ENCODE assay signal across 9 cellular contexts in the genomic region with DNA sequence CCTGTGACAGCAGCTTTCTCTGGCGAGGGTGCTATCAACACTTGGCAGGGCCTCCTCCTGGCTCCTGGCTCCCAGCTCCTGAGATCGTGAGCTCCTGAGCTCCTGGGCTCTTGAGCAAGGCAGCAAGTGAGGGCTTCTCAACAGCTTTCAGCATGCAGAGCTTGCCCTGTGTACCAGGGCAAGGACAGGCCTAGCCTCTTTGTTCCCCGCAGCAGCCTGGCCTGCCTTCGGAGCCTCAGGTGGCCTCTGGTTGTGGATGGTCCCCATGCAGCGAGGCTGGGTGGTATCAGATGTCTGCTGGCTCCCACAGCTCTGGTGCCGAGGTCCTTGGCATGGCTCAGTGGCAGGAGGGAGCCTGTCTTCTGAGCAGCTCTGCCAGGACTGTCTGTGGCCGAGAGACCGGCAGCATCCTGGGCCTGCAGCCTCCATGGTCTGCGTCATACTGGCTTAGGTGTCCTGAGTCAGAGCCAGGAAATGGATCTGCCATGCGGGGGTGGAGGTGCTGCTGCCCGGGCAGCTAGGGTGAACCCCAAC. TPM values are rescaled to one million over a fixed set of nuclear protein-coding genes. Genes with fewer than 3 reads are reported as not detected.
DNase-seq lines count a peak whose midpoint lies in the region; ATAC-seq and TF ChIP-seq lines count a peak whose summit lies in the region.
"Had no signal": no experiment of that assay in that cellular context is flagged by ENCODE, and none has a peak within 500 bp of the region (broad histone marks: within the 10 kb centered on the region; RNA-seq: fewer than 3 reads in every experiment).

No MANE protein-coding gene starts in this region.

- no peaks in the 10 kb centered on the region for H3K27me3 Mint-ChIP-seq in MCF 10A (ENCODE audit: insufficient read depth, unreplicated experiment)
- H3K27me3 Mint-ChIP-seq: central memory CD8-positive, alpha-beta T cell had no signal

- H3K27ac ChIP-seq in layer of hippocampus (ENCODE audit: low read depth, low read length) (peak overlapping the region; percentile 39), substantia nigra (ENCODE audit: low read depth, low read length, poor library complexity, severe bottlenecking) (peak overlapping the region; percentile 33)

- ATAC-seq in stimulated activated naive CD8-positive, alpha-beta T cell treated with anti-CD3 and anti-CD28 coated beads, Interleukin-15, Interleukin-2, amounts not matched to agents 100 U/mL and 50 U/mL, for 24 hours: no peak

- DNase-seq in HK-2 (ENCODE audit: unreplicated experiment) (peak; percentile 89), MCF 10A (ENCODE audit: unreplicated experiment) (peak; percentile 93), substantia nigra (lab: John Stamatoyannopoulos, UW) (peak in 7 of 49 donors; percentile 23 to 86 (median 43)), NCI-H187 (lab: John Stamatoyannopoulos, UW) (no peak), NOMO-1 (lab: John Stamatoyannopoulos, UW; ENCODE audit: unreplicated experiment in 2 of 2) (no peak)
- DNase-seq in activated CD4-positive, CD25-positive, alpha-beta regulatory T cell treated with anti-CD3 and anti-CD28 coated beads, Interleukin-2, amount 50 U/mL, for 72 hours: no peak
- no peak for DNase-seq in stimulated activated naive CD8-positive, alpha-beta T cell treated with anti-CD3 and anti-CD28 coated beads, Interleukin-15, Interleukin-2, amounts not matched to agents 100 U/mL and 50 U/mL, for 24 hours

- H3K4me3 Mint-ChIP-seq in MCF 10A (ENCODE audit: unreplicated experiment): no peak overlapping the region
- H3K4me3 Mint-ChIP-seq: central memory CD8-positive, alpha-beta T cell had no signal

- no TSS peak for BruUV-seq in MCF 10A (replicated peaks; lab: Mats Ljungman, UMichigan)

- H3K4me1 Mint-ChIP-seq in MCF 10A (ENCODE audit: insufficient read depth, unreplicated experiment): peaks cover 56% of the 10 kb centered on the region

- no peaks in the 10 kb centered on the region for H3K9me3 Mint-ChIP-seq in MCF 10A (ENCODE audit: unreplicated experiment)
- H3K9me3 Mint-ChIP-seq: central memory CD8-positive, alpha-beta T cell had no signal

- no peaks in the 10 kb centered on the region for H3K27me3 ChIP-seq in layer of hippocampus (ENCODE audit: control insufficient read depth, insufficient read depth, low read length)

- CTCF ChIA-PET in MCF 10A (lab: Yijun Ruan, JAX): interaction anchor here (0.5 to 0.9 kb wide), 5 partner anchors 10 to 65 kb away, joined by 3 read pairs; no protein-coding TSS in a partner anchor

- TF ChIP-seq CTCF in MCF 10A (IDR thresholded peaks at IDR 0.05; ENCODE audit: unreplicated experiment): no peak

- peaks cover 7% of the 10 kb centered on the region for H3K36me3 Mint-ChIP-seq in MCF 10A (ENCODE audit: insufficient read depth, unreplicated experiment)

- POLR2A ChIA-PET in MCF 10A (lab: Yijun Ruan, JAX): interaction anchor here (0.6 to 1.7 kb wide), 4 partner anchors 14 to 1722 kb away, joined by 3 to 12 read pairs (median 5); no protein-coding TSS in a partner anchor

- H3K27ac Mint-ChIP-seq in MCF 10A (ENCODE audit: low read depth, unreplicated experiment): peak overlapping the region; percentile 93

- intact Hi-C loops in MCF 10A (cut with micrococcal nuclease): loop anchor here (2.0 to 5.0 kb wide), 3 partner anchors 28 to 41 kb away; no protein-coding TSS in a partner anchor

RNA-seq across cellular contexts. Expression of a gene that starts 44.2 kb away (rescaled TPM):
- 15.5 and 20.3 TPM in 2 replicates for total RNA-seq in MCF 10A (2022)

Comparison
In these comparisons a context has a peak if more than half of its experiments do, and no peak if none do; other contexts are left out.
1. DNase-seq: peak in HK-2 (single experiment) and MCF 10A (single experiment); none in activated CD4-positive, CD25-positive, alpha-beta regulatory T cell treated with anti-CD3 and anti-CD28 coated beads, Interleukin-2, amount 50 U/mL, for 72 hours (single experiment), stimulated activated naive CD8-positive, alpha-beta T cell treated with anti-CD3 and anti-CD28 coated beads, Interleukin-15, Interleukin-2, amounts not matched to agents 100 U/mL and 50 U/mL, for 24 hours (single experiment), NCI-H187 (0 of 2) and NOMO-1 (0 of 2).